13 cellular contexts compared by ENCODE assay signal in genomic region chr1:181318022-181318857, GRCh38.
DNase-seq lines count a peak whose midpoint lies in the region; FAIRE-seq and TF ChIP-seq lines count a peak whose summit lies in the region.
"Had no signal": no experiment of that assay in that cellular context is flagged by ENCODE, and none has a peak within 500 bp of the region (broad histone marks: within the 10 kb centered on the region; RNA-seq: fewer than 3 reads in every experiment).

No MANE protein-coding gene starts in this region.

- H3K4me1 ChIP-seq in rectal smooth muscle tissue (ENCODE audit: control insufficient read depth, insufficient read depth, low read length) = no peaks in the 10 kb centered on the region
- peaks cover 0 to 11% (median 0%) of the 10 kb centered on the region in 4 donors for H3K4me1 ChIP-seq in tibial artery
- H3K4me1 ChIP-seq: prostate gland, SJSA1 had no signal

- H3K9ac ChIP-seq in rectal smooth muscle tissue (ENCODE audit: low read length) = no peak overlapping the region

- H3K36me3 Mint-ChIP-seq in endothelial cell (ENCODE audit: low read depth, unreplicated experiment) = peaks cover 3% of the 10 kb centered on the region

- peaks cover 14% of the 10 kb centered on the region for H3K27me3 ChIP-seq in WERI-Rb-1 (ENCODE audit: insufficient read depth, low read depth, severe bottlenecking)
- peaks cover 15% of the 10 kb centered on the region for H3K27me3 ChIP-seq in rectal smooth muscle tissue (ENCODE audit: control insufficient read depth, insufficient read depth, low read length)
- peaks cover 0 to 47% of the 10 kb centered on the region in 2 donors for H3K27me3 ChIP-seq in tibial artery

- H3K36me3 ChIP-seq in WERI-Rb-1 (no peaks in the 10 kb centered on the region), rectal smooth muscle tissue (ENCODE audit: control insufficient read depth, insufficient read depth, low read length) (no peaks in the 10 kb centered on the region), tibial artery (no peaks in the 10 kb centered on the region)
- H3K36me3 ChIP-seq: prostate gland, SJSA1 had no signal

- H3K4me3 ChIP-seq in WERI-Rb-1 (ENCODE audit: low read depth, low read length) = peak overlapping the region; percentile 18; the same call in 1 of the 2 replicates
- peak overlapping the region; percentile 13 for H3K4me3 ChIP-seq in rectal smooth muscle tissue (ENCODE audit: low read length)
- H3K4me3 ChIP-seq in tibial artery = no peak overlapping the region
- H3K4me3 ChIP-seq: GM12878, prostate gland, SJSA1 had no signal

- H3K27ac ChIP-seq in WERI-Rb-1 (no peak overlapping the region), rectal smooth muscle tissue (ENCODE audit: low read depth, low read length) (no peak overlapping the region), tibial artery (no peak overlapping the region)
- H3K27ac ChIP-seq: prostate gland, SJSA1 had no signal

- no peaks in the 10 kb centered on the region for H3K9me3 Mint-ChIP-seq in endothelial cell (ENCODE audit: unreplicated experiment)

- intact Hi-C loops in tibial artery (cut with DNase I; ENCODE audit: low total_unique reads) = no loop called here

- peak overlapping the region; percentile 86 for H3K4me3 Mint-ChIP-seq in endothelial cell (ENCODE audit: unreplicated experiment)

- DNase-seq in activated CD4-positive, alpha-beta T cell treated with anti-CD3 and anti-CD28 coated beads for 48 hours = peak; percentile 20
- no peak for DNase-seq in activated CD4-positive, alpha-beta T cell treated with anti-CD3 and anti-CD28 coated beads for 4 hours
- DNase-seq in WERI-Rb-1 = peak; percentile 7
- peak; percentile 33 for DNase-seq in endothelial cell (ENCODE audit: low spot score)
- no peak for DNase-seq in GM12892 (ENCODE audit: insufficient read length)
- DNase-seq in tibial artery = no peak
- DNase-seq in H4 (ENCODE audit: low spot score) = no peak
- DNase-seq: effector CD8-positive, alpha-beta T cell; NCI-H187 treated with DMSO at 0.1 percent for 48 hours had no signal

- TF ChIP-seq POLR2A in GM12892 (IDR thresholded peaks at IDR 0.05; ENCODE audit: low read depth, low read length) = no peak

- H3K27ac Mint-ChIP-seq in endothelial cell (ENCODE audit: unreplicated experiment) = no peak overlapping the region

- H3K9me3 ChIP-seq in WERI-Rb-1 (ENCODE audit: severe bottlenecking) (no peaks in the 10 kb centered on the region), tibial artery (no peaks in the 10 kb centered on the region)
- H3K9me3 ChIP-seq: prostate gland, SJSA1 had no signal

- TF ChIP-seq CTCF in WERI-Rb-1 (IDR thresholded peaks at IDR 0.05; ENCODE audit: low read depth, low read length) (no peak), endothelial cell (IDR thresholded peaks at IDR 0.05; ENCODE audit: unreplicated experiment) (no peak), tibial artery (IDR thresholded peaks at IDR 0.05) (no peak)

- peaks cover 20% of the 10 kb centered on the region for H3K27me3 Mint-ChIP-seq in endothelial cell (ENCODE audit: unreplicated experiment)

- peaks cover 14% of the 10 kb centered on the region for H3K4me1 Mint-ChIP-seq in endothelial cell (ENCODE audit: unreplicated experiment)

- FAIRE-seq in GM12892 (lab: Jason Lieb, UNC) = no peak
- FAIRE-seq: GM12878 had no signal

Comparison
In these comparisons a context has a peak if more than half of its experiments do, and no peak if none do; other contexts are left out.
1. DNase-seq: peak in activated CD4-positive, alpha-beta T cell treated with anti-CD3 and anti-CD28 coated beads for 48 hours (single experiment), WERI-Rb-1 (single experiment) and endothelial cell (single experiment); none in activated CD4-positive, alpha-beta T cell treated with anti-CD3 and anti-CD28 coated beads for 4 hours (0 of 2), GM12892 (single experiment), tibial artery (0 of 2) and H4 (single experiment).
2. H3K4me3 ChIP-seq: peak in WERI-Rb-1 (single experiment) and rectal smooth muscle tissue (single experiment); none in tibial artery (0 of 2).